Comparison of ENCODE assay signal across 22 cellular contexts in the genomic region with DNA sequence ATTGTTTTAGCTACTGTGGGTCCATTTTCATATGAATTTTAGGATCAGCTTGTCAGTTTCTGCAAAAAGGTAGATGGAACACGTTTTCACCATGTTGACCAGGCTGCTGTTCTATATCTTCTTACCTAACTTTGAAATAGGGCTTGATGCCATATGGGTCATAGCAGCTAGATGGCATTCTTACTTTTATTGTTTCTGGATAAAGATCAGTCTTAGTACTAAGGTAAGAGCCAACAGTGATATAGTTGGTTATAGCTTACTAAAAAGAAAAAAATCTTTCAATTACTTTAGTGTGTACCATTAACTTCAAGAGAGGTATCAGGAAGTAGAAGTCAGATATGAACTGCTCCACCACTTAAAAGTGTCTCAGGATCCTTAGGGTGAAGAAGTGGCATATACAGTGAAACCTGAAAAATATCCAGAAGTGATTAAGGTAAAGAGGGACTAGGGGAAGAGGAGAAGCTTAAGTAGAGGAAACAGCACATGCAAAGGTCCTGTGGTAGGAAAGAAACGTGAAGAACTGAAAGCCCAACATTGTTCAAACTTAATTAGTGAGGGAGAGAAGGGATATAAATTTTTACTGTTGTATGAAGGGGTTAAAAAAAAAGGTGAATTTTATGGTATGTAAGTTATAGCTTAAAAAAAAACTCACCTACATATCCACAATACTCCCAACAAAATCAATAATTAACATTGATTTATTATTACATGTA. TPM values are rescaled to one million over a fixed set of nuclear protein-coding genes. Genes with fewer than 3 reads are reported as not detected.
A peak's percentile ranks its signal among the peaks of the same experiment; 100 is the strongest.
DNase-seq lines count a peak whose midpoint lies in the region; ATAC-seq, FAIRE-seq and TF ChIP-seq lines count a peak whose summit lies in the region.
"Had no signal": no experiment of that assay in that cellular context is flagged by ENCODE, and none has a peak within 500 bp of the region (broad histone marks: within the 10 kb centered on the region; RNA-seq: fewer than 3 reads in every experiment).

No MANE protein-coding gene starts in this region.

- peaks cover 0 to 43% (median 20%) of the 10 kb centered on the region in 11 donors for H3K9me3 Mint-ChIP-seq in naive thymus-derived CD4-positive, alpha-beta T cell
- H3K9me3 Mint-ChIP-seq: HFFc6 had no signal

- WGBS in transverse colon (ENCODE audit: low coverage in 1 of 2), 2 donors, result 24 to 58% methylated on average over 2 of the region's 2 CpGs

- TF ChIP-seq CTCF in transverse colon (IDR thresholded peaks at IDR 0.05), result peak in 3 of 5 experiments; percentile 10 to 39 (median 26)
- no peak for TF ChIP-seq CTCF in vagina (IDR thresholded peaks at IDR 0.05)

- H3K4me3 ChIP-seq in transverse colon, result no peak overlapping the region
- no peak overlapping the region for H3K4me3 ChIP-seq in naive thymus-derived CD4-positive, alpha-beta T cell (ENCODE audit: low read length)
- H3K4me3 ChIP-seq in vagina, result no peak overlapping the region
- H3K4me3 ChIP-seq: BLaER1, HAP-1 had no signal

- H3K27me3 ChIP-seq in transverse colon (no peaks in the 10 kb centered on the region), vagina (no peaks in the 10 kb centered on the region)
- H3K27me3 ChIP-seq in naive thymus-derived CD4-positive, alpha-beta T cell (ENCODE audit: control insufficient read depth in 2 of 2, insufficient read depth in 2 of 2, low read length in 2 of 2), result no peaks in the 10 kb centered on the region
- H3K27me3 ChIP-seq: BLaER1 had no signal

- H3K36me3 Mint-ChIP-seq in naive thymus-derived CD4-positive, alpha-beta T cell, result peaks cover 9 to 36% (median 23%) of the 10 kb centered on the region in 5 donors

- FAIRE-seq in GM12892 (lab: Jason Lieb, UNC), result peak; percentile 9
- FAIRE-seq: H1, HTR-8/SVneo had no signal

- no peaks in the 10 kb centered on the region for H3K4me1 Mint-ChIP-seq in naive thymus-derived CD4-positive, alpha-beta T cell
- H3K4me1 Mint-ChIP-seq: CD14-positive monocyte; CD4-positive, alpha-beta memory T cell had no signal

- H3K9me3 ChIP-seq in transverse colon (no peaks in the 10 kb centered on the region), vagina (no peaks in the 10 kb centered on the region)
- peaks cover 0 to 12% (median 0%) of the 10 kb centered on the region in 3 experiments for H3K9me3 ChIP-seq in naive thymus-derived CD4-positive, alpha-beta T cell (ENCODE audit: control insufficient read depth in 2 of 3, low read length in 3 of 3)
- H3K9me3 ChIP-seq: HAP-1 had no signal

- CTCF ChIA-PET in naive thymus-derived CD4-positive, alpha-beta T cell (lab: Charles Lee), result no interaction called here

- no peaks in the 10 kb centered on the region for H3K36me3 ChIP-seq in transverse colon
- peaks cover 0 to 4% (median 0%) of the 10 kb centered on the region in 3 experiments for H3K36me3 ChIP-seq in naive thymus-derived CD4-positive, alpha-beta T cell (ENCODE audit: control insufficient read depth in 2 of 3, insufficient read depth in 3 of 3, low read length in 3 of 3)
- peaks cover 0 to 12% of the 10 kb centered on the region in 2 donors for H3K36me3 ChIP-seq in vagina
- H3K36me3 ChIP-seq: HAP-1 had no signal

- no peaks in the 10 kb centered on the region for H3K27me3 Mint-ChIP-seq in naive thymus-derived CD4-positive, alpha-beta T cell
- H3K27me3 Mint-ChIP-seq: CD4-positive, alpha-beta memory T cell had no signal

- intact Hi-C loops in transverse colon (cut with DNase I; ENCODE audit: low total_unique reads) (no loop called here), vagina (cut with DNase I) (no loop called here)
- intact Hi-C loops in naive thymus-derived CD4-positive, alpha-beta T cell (cut with micrococcal nuclease), result no loop called here

- in situ Hi-C loops in transverse colon (cut with MboI; ENCODE audit: low pct_ligation_motif_present in 1 of 4, low pct_unique_long_range_greater_than_20kb in 1 of 4, low sequenced_read_pairs in 3 of 4), result no loop called here

- TF ChIP-seq EP300 in transverse colon (IDR thresholded peaks at IDR 0.05; ENCODE audit: low read depth), result no peak

- H3K27ac ChIP-seq in transverse colon (peak overlapping the region in 3 of 4 donors; percentile 29 to 49 (median 47)), vagina (no peak overlapping the region)
- no peak overlapping the region for H3K27ac ChIP-seq in naive thymus-derived CD4-positive, alpha-beta T cell (ENCODE audit: low read depth, low read length)
- H3K27ac ChIP-seq: BLaER1, HL-60 had no signal

- H3K27ac Mint-ChIP-seq in naive thymus-derived CD4-positive, alpha-beta T cell, result no peak overlapping the region
- H3K27ac Mint-ChIP-seq: CD4-positive, alpha-beta memory T cell; HFFc6 had no signal

- peak; percentile 33 for ATAC-seq in esophagus mucosa
- no peak for ATAC-seq in naive thymus-derived CD4-positive, alpha-beta T cell

- DNase-seq in GM12892 (ENCODE audit: insufficient read length), result no peak
- DNase-seq in HT-29 (ENCODE audit: low spot score), result peak; percentile 16
- no peak for DNase-seq in transverse colon
- DNase-seq in stimulated activated CD4-positive, alpha-beta T cell treated with anti-CD3 and anti-CD28 coated beads, Interleukin-1b, Interleukin-23, amount 100 ng/mL, for 48 hours, result no peak
- no peak for DNase-seq in naive thymus-derived CD4-positive, alpha-beta T cell
- DNase-seq in vagina (ENCODE audit: extremely low spot score in 2 of 2), result no peak
- DNase-seq: 8988T; Calu3; CD4-positive, alpha-beta memory T cell; DMS79 treated with DMSO at 0.1 percent for 48 hours; GF-D8; HFFc6; IMR-90 had no signal

- POLR2A ChIA-PET in naive thymus-derived CD4-positive, alpha-beta T cell (lab: Charles Lee), result no interaction called here

- H3K4me1 ChIP-seq in transverse colon, result peaks cover 0 to 16% (median 7%) of the 10 kb centered on the region in 4 donors
- no peaks in the 10 kb centered on the region for H3K4me1 ChIP-seq in naive thymus-derived CD4-positive, alpha-beta T cell (ENCODE audit: control insufficient read depth in 2 of 2, insufficient read depth in 2 of 2, low read length in 2 of 2)
- no peaks in the 10 kb centered on the region for H3K4me1 ChIP-seq in vagina
- H3K4me1 ChIP-seq: BLaER1, HAP-1 had no signal

- TF ChIP-seq POLR2A in GM12892 (IDR thresholded peaks at IDR 0.05; ENCODE audit: low read depth, low read length), result no peak
- no peak for TF ChIP-seq POLR2A in transverse colon (IDR thresholded peaks at IDR 0.05)
- TF ChIP-seq POLR2A in vagina (IDR thresholded peaks at IDR 0.05), result no peak

- no peak overlapping the region for H3K4me3 Mint-ChIP-seq in naive thymus-derived CD4-positive, alpha-beta T cell
- H3K4me3 Mint-ChIP-seq: CD14-positive monocyte; CD4-positive, alpha-beta memory T cell; HFFc6 had no signal

RNA-seq across cellular contexts. Expression of a gene that starts 59.9 kb away (rescaled TPM):
- polyA plus RNA-seq in GM12892 (2012; ENCODE audit: missing spikeins), result not detected
- total RNA-seq in HT-29 (2014; rRNA removed; shearing (Covaris generic)), result 0.61 and 1.4 TPM in 2 replicates
- total RNA-seq in esophagus mucosa, result 2.3 TPM
- total RNA-seq in transverse colon, result 10 to 100 TPM; 64.7 to 88.1 (median 72.0) TPM
- not detected for total RNA-seq in naive thymus-derived CD4-positive, alpha-beta T cell
- polyA plus RNA-seq in naive thymus-derived CD4-positive, alpha-beta T cell, result not detected
- not detected for total RNA-seq in vagina
- total RNA-seq: A673; CD4-positive, alpha-beta memory T cell; H1; HFFc6; IMR-90 had no signal
- polyA plus RNA-seq: AG04450; CD14-positive monocyte; CD4-positive, alpha-beta memory T cell had no signal

Comparison
In these comparisons a context has a peak if more than half of its experiments do, and no peak if none do; other contexts are left out.
1. H3K27ac ChIP-seq: peak in transverse colon (3 of 4); none in naive thymus-derived CD4-positive, alpha-beta T cell (single experiment) and vagina (single experiment).
2. CTCF ChIP-seq: peak in transverse colon (3 of 5); none in vagina (0 of 3).
3. RNA of a gene that starts 59.9 kb away (total RNA-seq): 64.7 to 88.1 TPM in transverse colon; 2.3 TPM in esophagus mucosa (single experiment), 0.61 to 1.4 TPM in HT-29, not detected in naive thymus-derived CD4-positive, alpha-beta T cell and not detected in vagina (single experiment); every median in the first group is over 10 times any median in the second.